In genomic region chr12:85626782-85627171, GRCh38 we compare ENCODE assay signal across 14 cellular contexts.
"Had no signal": no experiment of that assay in that cellular context is flagged by ENCODE, and none has a peak within 500 bp of the region (broad histone marks: within the 10 kb centered on the region; RNA-seq: fewer than 3 reads in every experiment).

No MANE protein-coding gene starts in this region.

- DNase-seq: activated CD4-positive, alpha-beta memory T cell treated with anti-CD3 and anti-CD28 coated beads for 36 hours; activated gamma-delta T cell; activated naive CD8-positive, alpha-beta T cell treated with anti-CD3 and anti-CD28 coated beads for 36 hours; activated T-cell treated with anti-CD3 and anti-CD28 coated beads, Interleukin-2, amount 50 U/mL, for 48 hours; aorta; occipital lobe; right lobe of liver; stimulated activated CD4-positive, alpha-beta T cell treated with anti-CD3 and anti-CD28 coated beads, Interleukin-2, amount 100 ng/mL, for 48 hours; stimulated activated naive CD8-positive, alpha-beta T cell treated with anti-CD3 and anti-CD28 coated beads, Interleukin-15, Interleukin-2, amounts not matched to agents 100 U/mL and 50 U/mL, for 24 hours; upper lobe of left lung had no signal

- H3K27ac ChIP-seq: cardiac muscle cell, prostate gland, right lobe of liver, suprapubic skin, upper lobe of left lung had no signal

- H3K27me3 ChIP-seq: cardiac muscle cell, right lobe of liver, suprapubic skin, upper lobe of left lung had no signal

- H3K4me3 ChIP-seq: cardiac muscle cell, lung, prostate gland, right lobe of liver, suprapubic skin, upper lobe of left lung had no signal

- H3K36me3 ChIP-seq: cardiac muscle cell, prostate gland, right lobe of liver, suprapubic skin, upper lobe of left lung had no signal

- H3K9me3 ChIP-seq: prostate gland, right lobe of liver, suprapubic skin, upper lobe of left lung had no signal

- H3K4me1 ChIP-seq: prostate gland, right lobe of liver, upper lobe of left lung had no signal
